ENCODE assay signal across 11 cellular contexts in the genomic region with DNA sequence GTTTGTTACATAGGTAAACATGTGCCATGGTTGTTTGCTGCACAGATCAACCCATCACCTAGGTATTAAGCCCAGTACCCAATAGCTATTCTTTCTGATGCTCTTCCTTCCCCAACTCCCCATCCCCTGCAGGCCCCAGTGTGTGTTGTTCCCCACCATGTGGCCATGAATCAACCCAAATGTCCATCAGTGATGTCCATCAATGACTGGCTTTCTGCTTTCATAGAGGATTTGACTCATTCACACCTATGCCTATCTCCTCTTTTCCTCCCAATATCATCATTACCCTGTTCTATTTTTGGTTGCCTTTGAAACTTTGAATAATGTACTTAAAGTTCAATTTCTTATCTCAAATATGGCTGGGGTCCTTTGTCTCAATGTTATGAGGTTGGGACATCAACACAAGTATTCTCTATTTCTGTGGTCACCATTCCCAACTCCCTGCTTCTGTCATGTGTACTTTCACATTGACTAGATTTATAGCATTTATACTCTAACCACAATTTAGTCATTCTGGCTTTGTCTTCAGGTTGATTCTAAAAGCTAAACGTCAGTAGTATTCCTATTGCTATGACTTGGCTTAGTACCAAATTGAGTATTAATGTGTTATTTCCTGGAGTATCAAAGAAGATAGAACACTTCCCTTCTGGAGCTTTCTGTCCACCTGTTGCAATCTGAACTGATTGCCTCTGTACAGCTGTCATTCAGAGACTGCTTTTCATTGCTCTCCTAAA.
"Had no signal": no experiment of that assay in that cellular context is flagged by ENCODE, and none has a peak within 500 bp of the region (broad histone marks: within the 10 kb centered on the region; RNA-seq: fewer than 3 reads in every experiment).

No MANE protein-coding gene starts in this region.

- H3K4me3 ChIP-seq: ovary, sigmoid colon, vagina had no signal

- H3K27me3 ChIP-seq: brain microvascular endothelial cell, ovary, sigmoid colon, vagina had no signal

- DNase-seq: amygdala, brain microvascular endothelial cell, dermis blood vessel endothelial cell, erythroblast, hypothalamus, kidney glomerular epithelial cell, ovary, sigmoid colon had no signal

- H3K27ac ChIP-seq: brain microvascular endothelial cell, ovary, sigmoid colon, vagina had no signal

- H3K4me1 ChIP-seq: sigmoid colon, vagina had no signal

- ATAC-seq: activated CD4-positive, CD25-positive, alpha-beta regulatory T cell treated with anti-CD3 and anti-CD28 coated beads, Interleukin-2, amount 50 U/mL, for 24 hours had no signal

- H3K9me3 ChIP-seq: ovary, sigmoid colon, vagina had no signal

- H3K36me3 ChIP-seq: brain microvascular endothelial cell, ovary, sigmoid colon, vagina had no signal

- H3K4me1 Mint-ChIP-seq: neural crest cell had no signal

- H3K4me3 Mint-ChIP-seq: neural crest cell had no signal
